ENCODE assay signal across 8 cellular contexts in the genomic region with DNA sequence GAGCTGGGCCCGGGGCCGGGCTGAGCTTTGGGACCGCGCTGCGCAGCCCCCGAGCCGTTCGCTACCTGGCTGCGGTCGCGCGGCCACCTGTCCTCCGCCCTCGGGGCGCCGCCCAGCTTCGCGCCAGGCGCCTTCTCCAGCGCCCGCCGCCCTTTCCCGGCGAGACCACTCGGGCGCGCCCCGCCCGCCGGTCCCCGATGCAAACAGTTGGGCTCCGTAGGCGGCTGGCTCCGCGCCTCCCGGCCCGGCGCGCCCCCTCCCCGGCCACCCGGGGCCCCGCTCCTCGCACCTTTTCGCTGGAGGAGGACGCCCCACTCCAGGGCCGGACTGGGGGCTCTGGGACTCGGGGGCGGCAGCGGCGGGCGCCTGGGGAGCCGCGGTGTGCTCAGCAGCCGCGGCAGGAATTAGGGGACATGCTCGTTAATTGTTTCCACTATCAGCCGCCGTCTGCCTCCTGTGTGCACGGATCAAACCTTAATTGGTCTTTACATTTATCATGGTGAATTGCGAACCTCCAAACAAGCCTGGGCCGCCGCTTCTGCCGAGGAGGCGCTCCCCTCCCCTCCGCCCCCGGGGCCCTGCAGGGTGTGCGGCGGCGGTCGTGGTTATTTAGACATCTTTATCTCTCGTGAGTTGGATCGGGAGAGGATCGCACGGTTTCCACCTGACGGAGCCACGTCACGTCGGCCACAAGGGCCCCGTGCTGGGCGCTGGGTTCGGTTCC. TPM values are rescaled to one million over a fixed set of nuclear protein-coding genes. Genes with fewer than 3 reads are reported as not detected.
DNase-seq lines count a peak whose midpoint lies in the region; ATAC-seq and TF ChIP-seq lines count a peak whose summit lies in the region.

No MANE protein-coding gene starts in this region.

- H4K20me1 ChIP-seq in BLaER1: no peaks in the 10 kb centered on the region

- H3K27ac ChIP-seq in BLaER1: no peak overlapping the region; the same call in 1 of the 2 replicates
- H3K27ac ChIP-seq in testis: peak overlapping the region in 1 of 2 donors; percentile 59

- TF ChIP-seq POLR2A in testis (IDR thresholded peaks at IDR 0.05): no peak

- WGBS in testis, 2 donors: 0 to 3% methylated on average over 15 to 66 of the region's 81 CpGs

- ATAC-seq in GM19023 (IDR thresholded peaks at IDR 0.05; ENCODE audit: unreplicated experiment) (peak; percentile 19), HG03175 (IDR thresholded peaks at IDR 0.05; ENCODE audit: unreplicated experiment) (peak; percentile 19), left colon (peak; percentile 16)

- H3K36me3 ChIP-seq in BLaER1 (no peaks in the 10 kb centered on the region), adipocyte (ENCODE audit: control insufficient read depth, insufficient read depth, low read length, severe bottlenecking) (no peaks in the 10 kb centered on the region), testis (ENCODE audit: low read depth, missing control alignments) (no peaks in the 10 kb centered on the region)

- no peaks in the 10 kb centered on the region for H3K9me3 ChIP-seq in BLaER1
- no peaks in the 10 kb centered on the region for H3K9me3 ChIP-seq in adipocyte (ENCODE audit: control insufficient read depth, low read length)
- no peaks in the 10 kb centered on the region for H3K9me3 ChIP-seq in testis

- TF ChIP-seq CTCF in testis (IDR thresholded peaks at IDR 0.05): no peak

- H3K4me1 ChIP-seq in BLaER1 (no peaks in the 10 kb centered on the region), adipocyte (ENCODE audit: control insufficient read depth, insufficient read depth, low read length) (peaks cover 3% of the 10 kb centered on the region), testis (no peaks in the 10 kb centered on the region)

- H3K27me3 ChIP-seq in BLaER1: peaks cover 53% of the 10 kb centered on the region
- peaks cover 57% of the 10 kb centered on the region for H3K27me3 ChIP-seq in adipocyte (replicated peaks; ENCODE audit: control insufficient read depth, insufficient read depth, low read length)
- H3K27me3 ChIP-seq in testis: no peaks in the 10 kb centered on the region

- intact Hi-C loops in left colon (cut with DNase I, micrococcal nuclease): no loop called here
- intact Hi-C loops in testis (cut with DNase I; ENCODE audit: low total_unique reads): no loop called here

- H3K4me3 ChIP-seq in BLaER1: peak overlapping the region; percentile 70
- H3K4me3 ChIP-seq in adipocyte (ENCODE audit: low read length): peak overlapping the region; percentile 86
- H3K4me3 ChIP-seq in testis: peak overlapping the region; percentile 52 to 60

- DNase-seq in adipocyte (ENCODE audit: low read depth) (no peak), left colon (peak in 1 of 2 donors; percentile 31), testis (peak; percentile 16), inferior parietal cortex (ENCODE audit: extremely low spot score) (no peak), DMS153 treated with DMSO at 0.1 percent for 48 hours (lab: John Stamatoyannopoulos, UW; ENCODE audit: unreplicated experiment) (no peak)

- H3K9ac ChIP-seq in BLaER1: no peak overlapping the region
- no peak overlapping the region for H3K9ac ChIP-seq in adipocyte (ENCODE audit: low read length)

- peak overlapping the region; percentile 80 for H3K4me2 ChIP-seq in BLaER1

RNA-seq across cellular contexts. Expression of gene CNR1, which starts 0.9 kb away (rescaled TPM):
- total RNA-seq in left colon (1 to 10 TPM; 1.1 to 3.4 TPM), testis (1 to 10 TPM; 4.3 to 4.9 TPM)
- 2.3 TPM for polyA plus RNA-seq in testis (ENCODE audit: insufficient read depth, low read depth, low replicate concordance)
